8 cellular contexts compared by ENCODE assay signal in genomic region chr4:54683616-54684346, GRCh38. TPM values are rescaled to one million over a fixed set of nuclear protein-coding genes. Genes with fewer than 3 reads are reported as not detected.
DNase-seq lines count a peak whose midpoint lies in the region; ATAC-seq and TF ChIP-seq lines count a peak whose summit lies in the region.

No MANE protein-coding gene starts in this region.

- H3K27ac Mint-ChIP-seq in activated CD8-positive, alpha-beta T cell treated with anti-CD3 and anti-CD28 coated beads, Interleukin-2, amount 10 ng/mL, durations not matched to agents 7 days and 5 days = peak overlapping the region; percentile 93

- H3K4me3 Mint-ChIP-seq in activated CD8-positive, alpha-beta T cell treated with anti-CD3 and anti-CD28 coated beads, Interleukin-2, amount 10 ng/mL, durations not matched to agents 7 days and 5 days = peak overlapping the region; percentile 62

- no peaks in the 10 kb centered on the region for H3K9me3 Mint-ChIP-seq in activated CD8-positive, alpha-beta T cell treated with anti-CD3 and anti-CD28 coated beads, Interleukin-2, amount 10 ng/mL, durations not matched to agents 7 days and 5 days (ENCODE audit: insufficient read depth)

- no peaks in the 10 kb centered on the region for H3K27me3 Mint-ChIP-seq in activated CD8-positive, alpha-beta T cell treated with anti-CD3 and anti-CD28 coated beads, Interleukin-2, amount 10 ng/mL, durations not matched to agents 7 days and 5 days (ENCODE audit: low read depth)

- peaks cover 46% of the 10 kb centered on the region for H3K4me1 Mint-ChIP-seq in activated CD8-positive, alpha-beta T cell treated with anti-CD3 and anti-CD28 coated beads, Interleukin-2, amount 10 ng/mL, durations not matched to agents 7 days and 5 days (ENCODE audit: low read depth)

- ATAC-seq in GM19351 (IDR thresholded peaks at IDR 0.05; ENCODE audit: unreplicated experiment) = peak; percentile 40
- peak; percentile 76 for ATAC-seq in activated CD8-positive, alpha-beta T cell treated with anti-CD3 and anti-CD28 coated beads, Interleukin-2, amount 10 ng/mL, durations not matched to agents 7 days and 5 days
- no peak for ATAC-seq in HG03159 (IDR thresholded peaks at IDR 0.05; ENCODE audit: unreplicated experiment)

- no peak overlapping the region for H3K4me3 ChIP-seq in fibroblast of villous mesenchyme (ENCODE audit: low read depth, low read length)

- H3K36me3 Mint-ChIP-seq in activated CD8-positive, alpha-beta T cell treated with anti-CD3 and anti-CD28 coated beads, Interleukin-2, amount 10 ng/mL, durations not matched to agents 7 days and 5 days (ENCODE audit: low read depth) = no peaks in the 10 kb centered on the region

- CTCF ChIA-PET in activated CD8-positive, alpha-beta T cell treated with anti-CD3 and anti-CD28 coated beads, Interleukin-2, amount 10 ng/mL, durations not matched to agents 7 days and 5 days (lab: Charles Lee) = interaction anchor here (0.8 to 3.1 kb wide), 6 partner anchors 21 to 278 kb away, joined by 3 to 25 read pairs (median 5); no protein-coding TSS in a partner anchor

- POLR2A ChIA-PET in activated CD8-positive, alpha-beta T cell treated with anti-CD3 and anti-CD28 coated beads, Interleukin-2, amount 10 ng/mL, durations not matched to agents 7 days and 5 days (lab: Charles Lee) = no interaction called here

- TF ChIP-seq CTCF in fibroblast of villous mesenchyme (IDR thresholded peaks at IDR 0.05; ENCODE audit: insufficient read depth, low read depth, low read length) = peak; percentile 27

- DNase-seq in AG08395 (ENCODE audit: low spot score) (peak; percentile 30), NAMALWA (ENCODE audit: low spot score) (peak; percentile 54), fibroblast of villous mesenchyme (ENCODE audit: low read depth) (no peak), DMS153 treated with DMSO at 0.1 percent for 48 hours (lab: John Stamatoyannopoulos, UW; ENCODE audit: unreplicated experiment) (no peak)
- peak; percentile 74 for DNase-seq in activated CD8-positive, alpha-beta T cell treated with anti-CD3 and anti-CD28 coated beads, Interleukin-2, amount 10 ng/mL, durations not matched to agents 7 days and 5 days
- peak; percentile 19 to 29 (median 22) for DNase-seq in stimulated activated CD4-positive, alpha-beta T cell treated with anti-CD3 and anti-CD28 coated beads, TNF-alpha, amount 100 ng/mL, for 4 hours (ENCODE audit: low read depth in 3 of 3)

RNA-seq across cellular contexts. Expression of gene KIT, which starts 26.0 kb away (rescaled TPM):
- total RNA-seq in activated CD8-positive, alpha-beta T cell treated with anti-CD3 and anti-CD28 coated beads, Interleukin-2, amount 10 ng/mL, durations not matched to agents 7 days and 5 days = 1 to 10 TPM; 4.2 to 5.4 TPM
- 2.2 and 5.5 TPM in 2 replicates for total RNA-seq in fibroblast of villous mesenchyme

Comparison
In these comparisons a context has a peak if more than half of its experiments do, and no peak if none do; other contexts are left out.
1. DNase-seq: peak in AG08395 (single experiment), NAMALWA (single experiment), activated CD8-positive, alpha-beta T cell treated with anti-CD3 and anti-CD28 coated beads, Interleukin-2, amount 10 ng/mL, durations not matched to agents 7 days and 5 days (single experiment) and stimulated activated CD4-positive, alpha-beta T cell treated with anti-CD3 and anti-CD28 coated beads, TNF-alpha, amount 100 ng/mL, for 4 hours (3 of 3); none in fibroblast of villous mesenchyme (single experiment) and DMS153 treated with DMSO at 0.1 percent for 48 hours (single experiment).